ENCODE assay signal across 8 cellular contexts in genomic region chr7:148697256-148697841, GRCh38.
DNase-seq lines count a peak whose midpoint lies in the region; ATAC-seq and TF ChIP-seq lines count a peak whose summit lies in the region.

No MANE protein-coding gene starts in this region.

- no peaks in the 10 kb centered on the region for H3K27me3 ChIP-seq in parathyroid adenoma (ENCODE audit: control insufficient read depth, insufficient read depth, low read length)

- ATAC-seq in GM18907 (IDR thresholded peaks at IDR 0.05; ENCODE audit: unreplicated experiment): no peak

- no peaks in the 10 kb centered on the region for H3K9me3 ChIP-seq in parathyroid adenoma (ENCODE audit: control insufficient read depth, low read length)

- peak overlapping the region; percentile 81 for H3K27ac ChIP-seq in parathyroid adenoma

- DNase-seq in activated effector memory CD4-positive, alpha-beta T cell treated with anti-CD3 and anti-CD28 coated beads, Interleukin-2, amount 50 U/mL, for 16 hours: peak; percentile 81
- no peak for DNase-seq in activated effector memory CD4-positive, alpha-beta T cell treated with Interleukin-2 at 50 U/mL for 16 hours
- DNase-seq in activated T-cell treated with anti-CD3 and anti-CD28 coated beads, Interleukin-2, amount 50 U/mL, for 1 hour: peak; percentile 43
- DNase-seq in fibroblast of pulmonary artery (ENCODE audit: low read depth) (peak; percentile 77), NCI-H748 treated with DMSO at 0.1 percent for 48 hours (lab: John Stamatoyannopoulos, UW) (no peak), HK-2 (ENCODE audit: unreplicated experiment) (no peak)

- H3K4me2 ChIP-seq in parathyroid adenoma (ENCODE audit: low read length): peak overlapping the region; percentile 85

- no peak for TF ChIP-seq CTCF in fibroblast of pulmonary artery (IDR thresholded peaks at IDR 0.05; ENCODE audit: low read length, missing control alignments)
- no peak for TF ChIP-seq CTCF in parathyroid adenoma (IDR thresholded peaks at IDR 0.05)

- peak overlapping the region; percentile 79 for H3K4me3 ChIP-seq in fibroblast of pulmonary artery (replicated peaks; ENCODE audit: low read depth, low read length)
- peak overlapping the region; percentile 62 for H3K4me3 ChIP-seq in parathyroid adenoma (ENCODE audit: low read depth, low read length)

- H2AFZ ChIP-seq in parathyroid adenoma: peak overlapping the region; percentile 94

- no peaks in the 10 kb centered on the region for H3K36me3 ChIP-seq in parathyroid adenoma (ENCODE audit: control insufficient read depth, insufficient read depth, low read length)

- peaks cover 8% of the 10 kb centered on the region for H3K4me1 ChIP-seq in parathyroid adenoma

- H3K79me2 ChIP-seq in parathyroid adenoma: peaks cover 25% of the 10 kb centered on the region

- no peak overlapping the region for H3K9ac ChIP-seq in parathyroid adenoma

Comparison
In these comparisons a context has a peak if more than half of its experiments do, and no peak if none do; other contexts are left out.
1. DNase-seq: peak in activated effector memory CD4-positive, alpha-beta T cell treated with anti-CD3 and anti-CD28 coated beads, Interleukin-2, amount 50 U/mL, for 16 hours (single experiment), activated T-cell treated with anti-CD3 and anti-CD28 coated beads, Interleukin-2, amount 50 U/mL, for 1 hour (single experiment) and fibroblast of pulmonary artery (single experiment); none in activated effector memory CD4-positive, alpha-beta T cell treated with Interleukin-2 at 50 U/mL for 16 hours (single experiment), NCI-H748 treated with DMSO at 0.1 percent for 48 hours (single experiment) and HK-2 (single experiment).